ENCODE assay signal across 21 cellular contexts in genomic region chr1:51463561-51463960, GRCh38.
"Had no signal": no experiment of that assay in that cellular context is flagged by ENCODE, and none has a peak within 500 bp of the region (broad histone marks: within the 10 kb centered on the region; RNA-seq: fewer than 3 reads in every experiment).

No MANE protein-coding gene starts in this region.

- H3K27me3 ChIP-seq: brain microvascular endothelial cell, dorsolateral prefrontal cortex, thyroid gland had no signal

- DNase-seq: activated B cell treated with CpG ODN at 0.5 μM for 24 hours; activated CD4-positive, alpha-beta memory T cell treated with anti-CD3 and anti-CD28 coated beads, Interleukin-2, amount 10 ng/mL, durations not matched to agents 7 days and 5 days; activated CD4-positive, alpha-beta T cell treated with anti-CD3 and anti-CD28 coated beads for 4 hours; activated CD8-positive, alpha-beta memory T cell treated with anti-CD3 and anti-CD28 coated beads, Interleukin-2, amount 10 ng/mL, durations not matched to agents 7 days and 5 days; activated naive CD4-positive, alpha-beta T cell treated with Interleukin-2 at 50 U/mL for 16 hours; activated naive CD8-positive, alpha-beta T cell treated with anti-CD3 and anti-CD28 coated beads, Interleukin-2, amount 10 ng/mL, durations not matched to agents 7 days and 5 days; anterior cingulate cortex; brain microvascular endothelial cell; central memory CD4-positive, alpha-beta T cell; dorsolateral prefrontal cortex; left cardiac atrium; stimulated activated CD4-positive, alpha-beta T cell treated with anti-CD3 and anti-CD28 coated beads, Interleukin-12 subunit alpha, Interleukin-12 subunit beta, amount 100 ng/mL, for 4 hours; stimulated activated CD4-positive, alpha-beta T cell treated with anti-CD3 and anti-CD28 coated beads, Interleukin-1b, Interleukin-23, amount 100 ng/mL, for 48 hours; stimulated activated naive CD4-positive, alpha-beta T cell treated with Interleukin-2 at 50 U/mL for 16 hours; T-helper 1 cell; T-helper 9 cell; thyroid gland had no signal

- ATAC-seq: activated CD8-positive, alpha-beta memory T cell treated with anti-CD3 and anti-CD28 coated beads, Interleukin-2, amount 10 ng/mL, durations not matched to agents 7 days and 5 days; activated T-helper 17 cell treated with anti-CD3 and anti-CD28 coated beads, Interleukin-2, amount 50 U/mL, for 72 hours; left cardiac atrium had no signal

- H3K27ac ChIP-seq: brain microvascular endothelial cell, dorsolateral prefrontal cortex, thyroid gland had no signal

- H3K4me3 Mint-ChIP-seq: activated B cell treated with CpG ODN at 0.5 μM for 24 hours; activated CD4-positive, alpha-beta memory T cell treated with anti-CD3 and anti-CD28 coated beads, Interleukin-2, amount 10 ng/mL, durations not matched to agents 7 days and 5 days; activated CD8-positive, alpha-beta memory T cell treated with anti-CD3 and anti-CD28 coated beads, Interleukin-2, amount 10 ng/mL, durations not matched to agents 7 days and 5 days; activated naive CD8-positive, alpha-beta T cell treated with anti-CD3 and anti-CD28 coated beads, Interleukin-2, amount 10 ng/mL, durations not matched to agents 7 days and 5 days; activated T-helper 17 cell treated with anti-CD3 and anti-CD28 coated beads, Interleukin-2, amount 50 U/mL, for 72 hours; mesothelial cell of epicardium; nephron had no signal

- H3K4me3 ChIP-seq: dorsolateral prefrontal cortex, lung, thyroid gland had no signal

- H3K4me1 ChIP-seq: thyroid gland had no signal

- H3K9me3 ChIP-seq: thyroid gland had no signal

- H3K27ac Mint-ChIP-seq: activated B cell treated with CpG ODN at 0.5 μM for 24 hours; activated CD4-positive, alpha-beta memory T cell treated with anti-CD3 and anti-CD28 coated beads, Interleukin-2, amount 10 ng/mL, durations not matched to agents 7 days and 5 days; activated CD8-positive, alpha-beta memory T cell treated with anti-CD3 and anti-CD28 coated beads, Interleukin-2, amount 10 ng/mL, durations not matched to agents 7 days and 5 days; activated naive CD8-positive, alpha-beta T cell treated with anti-CD3 and anti-CD28 coated beads, Interleukin-2, amount 10 ng/mL, durations not matched to agents 7 days and 5 days; activated T-helper 17 cell treated with anti-CD3 and anti-CD28 coated beads, Interleukin-2, amount 50 U/mL, for 72 hours had no signal

- H3K4me1 Mint-ChIP-seq: activated B cell treated with CpG ODN at 0.5 μM for 24 hours; activated CD4-positive, alpha-beta memory T cell treated with anti-CD3 and anti-CD28 coated beads, Interleukin-2, amount 10 ng/mL, durations not matched to agents 7 days and 5 days; activated CD8-positive, alpha-beta memory T cell treated with anti-CD3 and anti-CD28 coated beads, Interleukin-2, amount 10 ng/mL, durations not matched to agents 7 days and 5 days; activated T-helper 17 cell treated with anti-CD3 and anti-CD28 coated beads, Interleukin-2, amount 50 U/mL, for 72 hours had no signal

- H3K27me3 Mint-ChIP-seq: activated B cell treated with CpG ODN at 0.5 μM for 24 hours; activated CD4-positive, alpha-beta memory T cell treated with anti-CD3 and anti-CD28 coated beads, Interleukin-2, amount 10 ng/mL, durations not matched to agents 7 days and 5 days; activated CD8-positive, alpha-beta memory T cell treated with anti-CD3 and anti-CD28 coated beads, Interleukin-2, amount 10 ng/mL, durations not matched to agents 7 days and 5 days; activated naive CD8-positive, alpha-beta T cell treated with anti-CD3 and anti-CD28 coated beads, Interleukin-2, amount 10 ng/mL, durations not matched to agents 7 days and 5 days; activated T-helper 17 cell treated with anti-CD3 and anti-CD28 coated beads, Interleukin-2, amount 50 U/mL, for 72 hours had no signal

- H3K9me3 Mint-ChIP-seq: activated B cell treated with CpG ODN at 0.5 μM for 24 hours; activated CD4-positive, alpha-beta memory T cell treated with anti-CD3 and anti-CD28 coated beads, Interleukin-2, amount 10 ng/mL, durations not matched to agents 7 days and 5 days; activated naive CD8-positive, alpha-beta T cell treated with anti-CD3 and anti-CD28 coated beads, Interleukin-2, amount 10 ng/mL, durations not matched to agents 7 days and 5 days; activated T-helper 17 cell treated with anti-CD3 and anti-CD28 coated beads, Interleukin-2, amount 50 U/mL, for 72 hours; mesothelial cell of epicardium; nephron had no signal
